In the genomic region with DNA sequence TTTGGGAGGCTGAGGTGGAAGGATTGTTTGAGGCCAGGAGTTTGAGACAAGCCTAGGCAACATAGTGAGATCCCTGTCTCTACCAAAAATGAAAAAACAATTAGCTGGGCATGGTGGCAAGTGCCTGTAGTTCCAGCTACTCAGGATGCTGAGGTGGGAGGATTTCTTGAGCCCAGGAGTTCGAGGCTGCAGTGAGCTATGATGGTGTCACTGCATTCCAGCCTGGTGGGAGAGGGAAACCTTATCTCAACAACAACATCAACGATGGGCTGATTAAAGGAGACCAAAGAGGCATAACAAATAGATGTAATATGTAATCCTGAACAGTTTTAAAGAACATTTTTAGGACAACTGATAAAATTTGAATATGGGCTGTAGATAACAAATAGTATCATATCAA, we compare ENCODE assay signal across 26 cellular contexts. TPM values are rescaled to one million over a fixed set of nuclear protein-coding genes. Genes with fewer than 3 reads are reported as not detected.
DNase-seq lines count a peak whose midpoint lies in the region; ATAC-seq, FAIRE-seq and TF ChIP-seq lines count a peak whose summit lies in the region.
"Had no signal": no experiment of that assay in that cellular context is flagged by ENCODE, and none has a peak within 500 bp of the region (broad histone marks: within the 10 kb centered on the region; RNA-seq: fewer than 3 reads in every experiment).

No MANE protein-coding gene starts in this region.

- TF ChIP-seq CTCF in activated B cell treated with CpG ODN at 0.5 μM for 24 hours (IDR thresholded peaks at IDR 0.05) (no peak), HepG2 (CRISPR knock-in tag; IDR thresholded peaks at IDR 0.05) (no peak), transverse colon (IDR thresholded peaks at IDR 0.05) (no peak), Caco-2 (IDR thresholded peaks at IDR 0.05; ENCODE audit: insufficient read depth in 1 of 2, low read depth in 1 of 2, low read length in 1 of 2, severe bottlenecking in 1 of 2, unreplicated experiment in 1 of 2) (no peak)

- H3K4me3 Mint-ChIP-seq in activated naive CD8-positive, alpha-beta T cell = peak overlapping the region; percentile 52
- no peak overlapping the region for H3K4me3 Mint-ChIP-seq in activated naive CD8-positive, alpha-beta T cell treated with anti-CD3 and anti-CD28 coated beads, Interleukin-2, amount 50 U/mL, for 24 hours
- no peak overlapping the region for H3K4me3 Mint-ChIP-seq in activated B cell treated with CpG ODN at 0.5 μM for 24 hours
- no peak overlapping the region for H3K4me3 Mint-ChIP-seq in Caco-2 (ENCODE audit: unreplicated experiment)
- H3K4me3 Mint-ChIP-seq: activated CD8-positive, alpha-beta memory T cell treated with anti-CD3 and anti-CD28 coated beads, Interleukin-2, amount 10 ng/mL, durations not matched to agents 7 days and 5 days; activated T-helper 1 cell treated with anti-CD3 and anti-CD28 coated beads, Interleukin-12 subunit alpha, Interleukin-12 subunit beta, Interleukin-2, Interleukin-4 antibody, amounts not matched to agents 30 ng/mL and 10 ng/mL and 1 ng/mL, durations not matched to agents 14 hours and 24 hours and 36 hours; HFFc6 had no signal

- H3K27ac Mint-ChIP-seq in activated naive CD8-positive, alpha-beta T cell = peak overlapping the region; percentile 89
- no peak overlapping the region for H3K27ac Mint-ChIP-seq in activated naive CD8-positive, alpha-beta T cell treated with anti-CD3 and anti-CD28 coated beads, Interleukin-2, amount 50 U/mL, for 24 hours
- H3K27ac Mint-ChIP-seq in activated B cell treated with CpG ODN at 0.5 μM for 24 hours = peak overlapping the region; percentile 6
- no peak overlapping the region for H3K27ac Mint-ChIP-seq in Caco-2 (ENCODE audit: unreplicated experiment)
- H3K27ac Mint-ChIP-seq: activated CD8-positive, alpha-beta memory T cell treated with anti-CD3 and anti-CD28 coated beads, Interleukin-2, amount 10 ng/mL, durations not matched to agents 7 days and 5 days; activated T-helper 1 cell treated with anti-CD3 and anti-CD28 coated beads, Interleukin-12 subunit alpha, Interleukin-12 subunit beta, Interleukin-2, Interleukin-4 antibody, amounts not matched to agents 30 ng/mL and 10 ng/mL and 1 ng/mL, durations not matched to agents 14 hours and 24 hours and 36 hours; HFFc6 had no signal

- H3K4me1 ChIP-seq in HepG2 (ENCODE audit: insufficient read depth, low read length) (peaks cover 44% of the 10 kb centered on the region), transverse colon (peaks cover 0 to 27% (median 6%) of the 10 kb centered on the region in 4 donors), Caco-2 (peaks cover 23% of the 10 kb centered on the region)
- H3K4me1 ChIP-seq: BLaER1 treated with 17β-estradiol and CSF1 and Interleukin-3, amounts not matched to agents 10 nM and 100 nM had no signal

- no peak overlapping the region for H2AFZ ChIP-seq in HepG2 (ENCODE audit: low read length)
- H2AFZ ChIP-seq: GM23248, PC-9 had no signal

- no peak for TF ChIP-seq RAD21 in HepG2 (CRISPR knock-in tag; IDR thresholded peaks at IDR 0.05)

- no peaks in the 10 kb centered on the region for H3K27me3 Mint-ChIP-seq in activated naive CD8-positive, alpha-beta T cell
- no peaks in the 10 kb centered on the region for H3K27me3 Mint-ChIP-seq in activated naive CD8-positive, alpha-beta T cell treated with anti-CD3 and anti-CD28 coated beads, Interleukin-2, amount 50 U/mL, for 24 hours
- H3K27me3 Mint-ChIP-seq in activated B cell treated with CpG ODN at 0.5 μM for 24 hours (peaks cover 5% of the 10 kb centered on the region), Caco-2 (ENCODE audit: insufficient read depth, unreplicated experiment) (no peaks in the 10 kb centered on the region)
- H3K27me3 Mint-ChIP-seq: activated CD8-positive, alpha-beta memory T cell treated with anti-CD3 and anti-CD28 coated beads, Interleukin-2, amount 10 ng/mL, durations not matched to agents 7 days and 5 days had no signal

- no peak for DNase-seq in activated naive CD8-positive, alpha-beta T cell treated with anti-CD3 and anti-CD28 coated beads, Interleukin-2, amount 50 U/mL, for 24 hours
- DNase-seq in activated B cell treated with CpG ODN at 0.5 μM for 24 hours (no peak), HepG2 (ENCODE audit: low spot score) (no peak), transverse colon (no peak), Caco-2 (no peak)
- DNase-seq: ACHN; activated CD8-positive, alpha-beta memory T cell treated with anti-CD3 and anti-CD28 coated beads, Interleukin-2, amount 10 ng/mL, durations not matched to agents 7 days and 5 days; cerebellar nuclear complex; DMS 273 treated with DMSO at 0.1 percent for 48 hours; HFFc6; KBM-7; mammary epithelial cell; NCI-H146; NCI-H2171; NCI-H524; nucleus accumbens; PC-9; SIG-M5; stimulated activated CD4-positive, alpha-beta T cell treated with anti-CD3 and anti-CD28 coated beads, Interleukin-1b, Interleukin-23, amount 100 ng/mL, for 48 hours had no signal

- H3K36me3 ChIP-seq in HepG2 (replicated peaks in 1 of 2; ENCODE audit: control insufficient read depth in 1 of 2, insufficient read depth in 2 of 2, low read length in 2 of 2) = no peaks in the 10 kb centered on the region
- H3K36me3 ChIP-seq in transverse colon = no peaks in the 10 kb centered on the region
- H3K36me3 ChIP-seq in Caco-2 (ENCODE audit: control insufficient read depth, insufficient read depth, low read length) = no peaks in the 10 kb centered on the region
- H3K36me3 ChIP-seq: BLaER1 treated with 17β-estradiol and CSF1 and Interleukin-3, amounts not matched to agents 10 nM and 100 nM had no signal

- H3K4me2 ChIP-seq in HepG2 (ENCODE audit: low read depth, low read length) = peak overlapping the region; percentile 41; the same call in 1 of the 2 replicates
- H3K4me2 ChIP-seq: BLaER1 treated with 17β-estradiol and CSF1 and Interleukin-3, amounts not matched to agents 10 nM and 100 nM; PC-9 had no signal

- FAIRE-seq in HepG2 (lab: Jason Lieb, UNC) = peak; percentile 43
- FAIRE-seq: urothelium cell line had no signal

- TF ChIP-seq POLR2A in HepG2 (IDR thresholded peaks at IDR 0.05; ENCODE audit: insufficient read depth in 1 of 2, low read depth in 2 of 2, low read length in 2 of 2) (no peak), transverse colon (IDR thresholded peaks at IDR 0.05) (no peak)

- 17% methylated on average over 2 of the region's 2 CpGs for WGBS in HepG2 (ENCODE audit: low lambda C conversion rate)
- 51% methylated on average over 2 of the region's 2 CpGs; no CpG with 5 or more reads in 1 of the 2 donors for WGBS in transverse colon (ENCODE audit: low coverage in 1 of 2), 2 donors

- no peaks in the 10 kb centered on the region for H3K79me2 ChIP-seq in HepG2 (ENCODE audit: insufficient read depth, low read length)

- in situ Hi-C loops in HepG2 (cut with HindIII; ENCODE audit: extremely low pct_ligation_motif_present, low pct_unique_long_range_greater_than_20kb) = no loop called here
- in situ Hi-C loops in transverse colon (cut with MboI; ENCODE audit: low pct_ligation_motif_present in 1 of 4, low pct_unique_long_range_greater_than_20kb in 1 of 4, low sequenced_read_pairs in 3 of 4) = no loop called here

- no peak overlapping the region for H3K9ac ChIP-seq in HepG2 (ENCODE audit: insufficient read depth, low read depth, low read length)
- H3K9ac ChIP-seq: BLaER1 treated with 17β-estradiol and CSF1 and Interleukin-3, amounts not matched to agents 10 nM and 100 nM; GM23248 had no signal

- peaks cover 12% of the 10 kb centered on the region for H3K4me1 Mint-ChIP-seq in activated naive CD8-positive, alpha-beta T cell (ENCODE audit: low read depth)
- peaks cover 14% of the 10 kb centered on the region for H3K4me1 Mint-ChIP-seq in activated naive CD8-positive, alpha-beta T cell treated with anti-CD3 and anti-CD28 coated beads, Interleukin-2, amount 50 U/mL, for 24 hours
- H3K4me1 Mint-ChIP-seq in activated B cell treated with CpG ODN at 0.5 μM for 24 hours = peaks cover 5% of the 10 kb centered on the region
- peaks cover 15% of the 10 kb centered on the region for H3K4me1 Mint-ChIP-seq in Caco-2 (ENCODE audit: low read depth, unreplicated experiment)

- H3K9me3 Mint-ChIP-seq in activated naive CD8-positive, alpha-beta T cell (ENCODE audit: low read depth) = no peaks in the 10 kb centered on the region
- H3K9me3 Mint-ChIP-seq in activated naive CD8-positive, alpha-beta T cell treated with anti-CD3 and anti-CD28 coated beads, Interleukin-2, amount 50 U/mL, for 24 hours = peaks cover 6% of the 10 kb centered on the region
- H3K9me3 Mint-ChIP-seq in activated B cell treated with CpG ODN at 0.5 μM for 24 hours = peaks cover 2% of the 10 kb centered on the region
- no peaks in the 10 kb centered on the region for H3K9me3 Mint-ChIP-seq in Caco-2 (ENCODE audit: unreplicated experiment)
- H3K9me3 Mint-ChIP-seq: activated T-helper 1 cell treated with anti-CD3 and anti-CD28 coated beads, Interleukin-12 subunit alpha, Interleukin-12 subunit beta, Interleukin-2, Interleukin-4 antibody, amounts not matched to agents 30 ng/mL and 10 ng/mL and 1 ng/mL, durations not matched to agents 14 hours and 24 hours and 36 hours; HFFc6 had no signal

- no peak for ATAC-seq in activated naive CD8-positive, alpha-beta T cell treated with anti-CD3 and anti-CD28 coated beads, Interleukin-2, amount 50 U/mL, for 24 hours
- ATAC-seq in activated B cell treated with CpG ODN at 0.5 μM for 24 hours (ENCODE audit: low read depth) (no peak), HepG2 (no peak), HG03378 (IDR thresholded peaks at IDR 0.05; ENCODE audit: unreplicated experiment) (no peak), HG02610 (IDR thresholded peaks at IDR 0.05; ENCODE audit: unreplicated experiment) (no peak)

- intact Hi-C loops in activated B cell treated with CpG ODN at 0.5 μM for 24 hours (cut with micrococcal nuclease) = no loop called here
- intact Hi-C loops in HepG2 (cut with micrococcal nuclease; ENCODE audit: unreplicated experiment) = loop anchor here (2.0 kb wide), 1 partner anchor 21 kb away; no protein-coding TSS in a partner anchor
- intact Hi-C loops in transverse colon (cut with DNase I; ENCODE audit: low total_unique reads) = no loop called here
- intact Hi-C loops in Caco-2 (cut with micrococcal nuclease; ENCODE audit: unreplicated experiment) = no loop called here

- POLR2A ChIA-PET in activated B cell treated with CpG ODN at 0.5 μM for 24 hours (lab: Charles Lee) = no interaction called here
- POLR2A ChIA-PET in HepG2 (lab: Yijun Ruan, JAX) = interaction anchor here (1.1 to 1.3 kb wide), 2 partner anchors 11 to 34 kb away, joined by 3 read pairs; a partner anchor contains a TSS
- POLR2A ChIA-PET in Caco-2 (lab: Charles Lee) = no interaction called here

- H3K27ac ChIP-seq in HepG2 (ENCODE audit: extremely low read length, insufficient read depth, low read length) (peak overlapping the region; percentile 23), transverse colon (peak overlapping the region; percentile 58 to 76 (median 62))
- H3K27ac ChIP-seq: BLaER1 treated with 17β-estradiol and CSF1 and Interleukin-3, amounts not matched to agents 10 nM and 100 nM; GM23248; PC-9 had no signal

- TF ChIP-seq EP300 in HepG2 (IDR thresholded peaks at IDR 0.05; ENCODE audit: low read depth in 2 of 2, low read length in 2 of 2) = no peak
- no peak for TF ChIP-seq EP300 in HepG2 (CRISPR knock-in tag; IDR thresholded peaks at IDR 0.05; ENCODE audit: borderline replicate concordance)
- TF ChIP-seq EP300 in transverse colon (IDR thresholded peaks at IDR 0.05; ENCODE audit: low read depth) = no peak

- BruUV-seq in HepG2 (replicated peaks; lab: Mats Ljungman, UMichigan) (no TSS peak), Caco-2 (replicated peaks; lab: Mats Ljungman, UMichigan) (no TSS peak)

- H3K9me3 ChIP-seq in HepG2 (ENCODE audit: low read length) (no peaks in the 10 kb centered on the region), transverse colon (no peaks in the 10 kb centered on the region), Caco-2 (no peaks in the 10 kb centered on the region)

- no peaks in the 10 kb centered on the region for H3K27me3 ChIP-seq in HepG2 (ENCODE audit: control insufficient read depth in 1 of 2, insufficient read depth in 2 of 2, low read length in 2 of 2)
- no peaks in the 10 kb centered on the region for H3K27me3 ChIP-seq in transverse colon
- no peaks in the 10 kb centered on the region for H3K27me3 ChIP-seq in Caco-2 (replicated peaks; ENCODE audit: control insufficient read depth, insufficient read depth, low read length)
- H3K27me3 ChIP-seq: BLaER1 treated with 17β-estradiol and CSF1 and Interleukin-3, amounts not matched to agents 10 nM and 100 nM had no signal

- H3K36me3 Mint-ChIP-seq in activated naive CD8-positive, alpha-beta T cell = peaks cover 3% of the 10 kb centered on the region
- H3K36me3 Mint-ChIP-seq in activated naive CD8-positive, alpha-beta T cell treated with anti-CD3 and anti-CD28 coated beads, Interleukin-2, amount 50 U/mL, for 24 hours (ENCODE audit: low read depth) = no peaks in the 10 kb centered on the region
- H3K36me3 Mint-ChIP-seq in activated B cell treated with CpG ODN at 0.5 μM for 24 hours (ENCODE audit: low read depth) (no peaks in the 10 kb centered on the region), Caco-2 (ENCODE audit: insufficient read depth, unreplicated experiment) (no peaks in the 10 kb centered on the region)
- H3K36me3 Mint-ChIP-seq: activated CD8-positive, alpha-beta memory T cell treated with anti-CD3 and anti-CD28 coated beads, Interleukin-2, amount 10 ng/mL, durations not matched to agents 7 days and 5 days had no signal

- H4K20me1 ChIP-seq in HepG2 (ENCODE audit: insufficient read depth, low read length) = no peaks in the 10 kb centered on the region
- H4K20me1 ChIP-seq: BLaER1 treated with 17β-estradiol and CSF1 and Interleukin-3, amounts not matched to agents 10 nM and 100 nM had no signal

- CTCF ChIA-PET in activated B cell treated with CpG ODN at 0.5 μM for 24 hours (lab: Charles Lee) = no interaction called here
- CTCF ChIA-PET in HepG2 (lab: Yijun Ruan, JAX; ENCODE audit: low intra/inter-chr PET ratio, low total read pairs) = no interaction called here
- CTCF ChIA-PET in Caco-2 (lab: Charles Lee) = no interaction called here

- H3K4me3 ChIP-seq in HepG2 (replicated peaks in 1 of 3; ENCODE audit: insufficient read depth in 1 of 3, low read depth in 2 of 3, low read length in 3 of 3) = no peak overlapping the region
- no peak overlapping the region for H3K4me3 ChIP-seq in transverse colon
- no peak overlapping the region for H3K4me3 ChIP-seq in Caco-2 (ENCODE audit: low read depth, low read length)
- H3K4me3 ChIP-seq: BLaER1 treated with 17β-estradiol and CSF1 and Interleukin-3, amounts not matched to agents 10 nM and 100 nM; GM23248; PC-9 had no signal

RNA-seq across cellular contexts. Expression of a gene that starts 34.2 kb away (rescaled TPM):
- total RNA-seq in activated B cell treated with CpG ODN at 0.5 μM for 24 hours (53.0 and 57.7 TPM in 2 replicates), HepG2 (2016; rRNA removed; fragmentation: Illumina TruSeq; extraction: Trizol) (69.5 and 126 TPM in 2 replicates), transverse colon (10 to 100 TPM; 48.6 to 93.8 (median 61.2) TPM), Caco-2 (2022) (99.6 and 104 TPM in 2 replicates)
- total RNA-seq in HepG2 (2016; cell fraction: cytosol; rRNA removed; fragmentation: Illumina TruSeq; extraction: Trizol; ENCODE audit: low read depth) = 47.1 and 75.8 TPM in 2 replicates
- 71.7 and 113 TPM in 2 replicates for total RNA-seq in HepG2 (2016; cell fraction: insoluble cytoplasmic fraction; rRNA removed; fragmentation: Illumina TruSeq; extraction: Trizol)
- total RNA-seq in HepG2 (2016; cell fraction: membrane; rRNA removed; fragmentation: Illumina TruSeq; extraction: Trizol) = 148 and 184 TPM in 2 replicates
- total RNA-seq in HepG2 (2016; cell fraction: nucleus; rRNA removed; fragmentation: Illumina TruSeq; extraction: Trizol) = 45.1 and 60.0 TPM in 2 replicates
- polyA plus RNA-seq in HepG2 (2011; rRNA removed) = 24.0 and 26.9 TPM in 2 replicates
- polyA plus RNA-seq in HepG2 (2011; cell fraction: cytosol; rRNA removed) = 7.7 and 15.0 TPM in 2 replicates
- polyA plus RNA-seq in HepG2 (2011; cell fraction: nucleus; rRNA removed) = 11.7 and 19.0 TPM in 2 replicates
- polyA plus RNA-seq in HepG2 (2012) = 50.7 and 60.7 TPM in 2 replicates
- 97.9 and 118 TPM in 2 replicates for polyA plus RNA-seq in HepG2 (2016; cell fraction: cytosol; fragmentation: Illumina TruSeq; extraction: Trizol; ENCODE audit: low read depth)
- 46.7 and 55.6 TPM in 2 replicates for polyA plus RNA-seq in HepG2 (2016; cell fraction: insoluble cytoplasmic fraction; fragmentation: Illumina TruSeq; extraction: Trizol; ENCODE audit: low read depth)
- polyA plus RNA-seq in HepG2 (2016; cell fraction: membrane; fragmentation: Illumina TruSeq; extraction: Trizol; ENCODE audit: low read depth) = 113 and 140 TPM in 2 replicates
- 41.3 and 43.8 TPM in 2 replicates for polyA plus RNA-seq in HepG2 (2016; cell fraction: nucleus; fragmentation: Illumina TruSeq; extraction: Trizol; ENCODE audit: insufficient read depth, low read depth)
- 10.6 and 17.9 TPM in 2 replicates for polyA minus RNA-seq in HepG2 (2011; rRNA and poly(A)+ RNA removed; ENCODE audit: low replicate concordance)
- polyA minus RNA-seq in HepG2 (2011; cell fraction: cytosol; rRNA and poly(A)+ RNA removed) = 32.5 and 39.8 TPM in 2 replicates
- polyA minus RNA-seq in HepG2 (2011; cell fraction: nucleus; rRNA and poly(A)+ RNA removed) = 60.9 and 70.2 TPM in 2 replicates

Comparison
In these comparisons a context has a peak if more than half of its experiments do, and no peak if none do; other contexts are left out.
1. H3K27ac Mint-ChIP-seq: peak in activated naive CD8-positive, alpha-beta T cell (single experiment) and activated B cell treated with CpG ODN at 0.5 μM for 24 hours (single experiment); none in activated naive CD8-positive, alpha-beta T cell treated with anti-CD3 and anti-CD28 coated beads, Interleukin-2, amount 50 U/mL, for 24 hours (single experiment) and Caco-2 (single experiment).